Comparison of ENCODE assay signal across 8 cellular contexts in genomic region chr20:32743237-32744112, GRCh38. TPM values are rescaled to one million over a fixed set of nuclear protein-coding genes. Genes with fewer than 3 reads are reported as not detected.
DNase-seq lines count a peak whose midpoint lies in the region; ATAC-seq and TF ChIP-seq lines count a peak whose summit lies in the region.

COMMD7 (minus strand) TSS chr20:32743467; CDS start chr20:32743391, 76 bp downstream.

- no peaks in the 10 kb centered on the region for H3K27me3 ChIP-seq in thymus (ENCODE audit: control insufficient read depth, insufficient read depth)

- 3% methylated on average over 64 of the region's 64 CpGs for WGBS in thymus

- peaks cover 7% of the 10 kb centered on the region for H3K4me1 ChIP-seq in thymus (ENCODE audit: control insufficient read depth, insufficient read depth, low read length)

- H3K9me3 ChIP-seq in thymus (ENCODE audit: control insufficient read depth), result no peaks in the 10 kb centered on the region

- TF ChIP-seq POLR2A in Raji (IDR thresholded peaks at IDR 0.05; ENCODE audit: insufficient read depth, low read depth, low read length), result peak; percentile 97

- H3K27ac ChIP-seq in thymus (ENCODE audit: low read depth), result peak within 1 kb of the TSS; percentile 90

- peak; percentile 60 for ATAC-seq in HG03565 (IDR thresholded peaks at IDR 0.05; ENCODE audit: unreplicated experiment)

- DNase-seq in SKM-1 treated with dmso at 0.1 percent for 144 hours (lab: John Stamatoyannopoulos, UW; ENCODE audit: unreplicated experiment), result peak; percentile 58
- no peak for DNase-seq in SKM-1 (lab: John Stamatoyannopoulos, UW; ENCODE audit: unreplicated experiment)
- peak; percentile 18 to 60 (median 36) for DNase-seq in activated naive CD4-positive, alpha-beta T cell (lab: John Stamatoyannopoulos, UW)
- peak; percentile 75 for DNase-seq in germinal center (ENCODE audit: low spot score)
- peak; percentile 51 for DNase-seq in occipital lobe (lab: John Stamatoyannopoulos, UW)

- H3K36me3 ChIP-seq in thymus (ENCODE audit: control insufficient read depth, insufficient read depth), result no peaks in the 10 kb centered on the region

- peak within 1 kb of the TSS; percentile 61 for H3K4me3 ChIP-seq in thymus (ENCODE audit: low read length)

RNA-seq across cellular contexts. Expression of gene COMMD7, which starts in this region (rescaled TPM):
- 24.2 TPM for total RNA-seq in occipital lobe
- 57.6 TPM for polyA plus RNA-seq in thymus
